In genomic region chr16:50422926-50423325, GRCh38 we compare ENCODE assay signal across 27 cellular contexts.
"Had no signal": no experiment of that assay in that cellular context is flagged by ENCODE, and none has a peak within 500 bp of the region (broad histone marks: within the 10 kb centered on the region; RNA-seq: fewer than 3 reads in every experiment).

No MANE protein-coding gene starts in this region.

- H3K9ac ChIP-seq: SK-N-SH had no signal

- H3K27ac ChIP-seq: adrenal gland, body of pancreas, Peyer's patch, SJSA1 had no signal

- H3K4me2 ChIP-seq: SK-N-SH had no signal

- H3K9me3 ChIP-seq: SJSA1 had no signal

- DNase-seq: activated CD4-positive, alpha-beta T cell treated with anti-CD3 and anti-CD28 coated beads, Interleukin-2, amount 10 ng/mL, durations not matched to agents 24 days and 14 days; activated CD4-positive, alpha-beta T cell treated with anti-CD3 and anti-CD28 coated beads, Interleukin-2, amount 50 U/mL, for 4 hours; activated CD8-positive, alpha-beta T cell treated with anti-CD3 and anti-CD28 coated beads, Interleukin-2, amount 10 ng/mL, durations not matched to agents 7 days and 5 days; activated gamma-delta T cell treated with Interleukin-2 at 50 U/mL for 16 hours; activated naive CD4-positive, alpha-beta T cell treated with anti-CD3 and anti-CD28 coated beads for 36 hours; activated T-cell treated with anti-CD3 and anti-CD28 coated beads, Interleukin-2, amount 50 U/mL, for 4 hours; adrenal gland; body of pancreas; central memory CD4-positive, alpha-beta T cell; NCI-H1092 treated with DMSO at 0.1 percent for 48 hours; NCI-H1417; NCI-H146; NCI-H187; NCI-H2029 treated with DMSO at 0.1 percent for 48 hours; NCI-H2107; NCI-H2171; NCI-H510A; NCI-H526; NCI-H748 treated with DMSO at 0.1 percent for 48 hours; NK-92 treated with Interleukin-12 subunit alpha and Interleukin-12 subunit beta, amount 100 ng/mL, for 24 hours; PC-3; Peyer's patch; RPMI8226; SHP77 treated with DMSO at 0.1 percent for 48 hours; SK-N-SH had no signal

- H3K27me3 ChIP-seq: adrenal gland, body of pancreas, Peyer's patch had no signal

- H3K4me1 ChIP-seq: adrenal gland, body of pancreas, Peyer's patch, SJSA1 had no signal

- ATAC-seq: activated CD8-positive, alpha-beta T cell treated with anti-CD3 and anti-CD28 coated beads, Interleukin-2, amount 10 ng/mL, durations not matched to agents 7 days and 5 days; activated naive CD4-positive, alpha-beta T cell treated with anti-CD3 and anti-CD28 coated beads, Interleukin-2, amount 50 U/mL, for 72 hours; activated T-cell treated with anti-CD3 and anti-CD28 coated beads, Interleukin-2, amount 50 U/mL, for 4 hours; body of pancreas; PC-3 had no signal

- H3K4me3 ChIP-seq: adrenal gland, body of pancreas, Peyer's patch, SJSA1 had no signal

- H3K36me3 ChIP-seq: adrenal gland, Peyer's patch, SJSA1 had no signal
